ENCODE assay signal across 8 cellular contexts in genomic region chr1:27598902-27599528, GRCh38. TPM values are rescaled to one million over a fixed set of nuclear protein-coding genes. Genes with fewer than 3 reads are reported as not detected.
DNase-seq lines count a peak whose midpoint lies in the region; ATAC-seq, FAIRE-seq and TF ChIP-seq lines count a peak whose summit lies in the region.

No MANE protein-coding gene starts in this region.

- peaks cover 5% of the 10 kb centered on the region for H3K27me3 Mint-ChIP-seq in brain

- peak overlapping the region in 4 of 5 experiments; percentile 71 to 82 (median 75) for H3K4me3 Mint-ChIP-seq in brain

- no peaks in the 10 kb centered on the region for H3K4me1 Mint-ChIP-seq in brain

- H2AFZ ChIP-seq in HCT116 (ENCODE audit: low read depth, low read length, poor library complexity, severe bottlenecking): no peak overlapping the region

- TF ChIP-seq POLR2A in HCT116 (IDR thresholded peaks at IDR 0.05; ENCODE audit: borderline replicate concordance, extremely low read depth, insufficient read depth, insufficient read length): no peak

- POLR2A ChIA-PET in HCT116 (lab: Charles Lee): no interaction called here

- peak overlapping the region; percentile 20; the same call in 1 of the 2 replicates for H3K27ac ChIP-seq in HCT116 (ENCODE audit: low read depth, low read length)
- H3K27ac ChIP-seq in left lung: peak overlapping the region in 1 of 2 donors; percentile 82

- TF ChIP-seq CTCF in HCT116 (IDR thresholded peaks at IDR 0.05 in 2 of 3, conservative IDR thresholded peaks at IDR 0.05 in 1 of 3; ENCODE audit: borderline replicate concordance in 1 of 3, insufficient read depth in 1 of 3, low read depth in 2 of 3, low read length in 2 of 3) (no peak), brain (conservative IDR thresholded peaks at IDR 0.05) (no peak), left lung (IDR thresholded peaks at IDR 0.05) (no peak)

- peaks cover 91% of the 10 kb centered on the region for H3K79me2 ChIP-seq in HCT116 (ENCODE audit: insufficient read depth, low read length)

- TF ChIP-seq RAD21 in HCT116 (IDR thresholded peaks at IDR 0.05; ENCODE audit: low read depth): no peak

- H3K9me3 Mint-ChIP-seq in brain: no peaks in the 10 kb centered on the region

- intact Hi-C loops in HCT116 (cut with micrococcal nuclease) (no loop called here), left lung (cut with DNase I) (no loop called here)

- H3K9me3 ChIP-seq in HCT116 (ENCODE audit: control insufficient read depth in 1 of 2, insufficient read depth in 1 of 2, low read depth in 1 of 2, low read length in 2 of 2) (no peaks in the 10 kb centered on the region), left lung (no peaks in the 10 kb centered on the region)

- peak overlapping the region in 4 of 5 experiments; percentile 49 to 92 (median 76) for H3K27ac Mint-ChIP-seq in brain

- RAD21 ChIA-PET in HCT116 (lab: Charles Lee; ENCODE audit: low non-redundant PET in 1 of 2, low total read pairs in 2 of 2, uncharacterized antibody in 2 of 2, unreplicated experiment in 2 of 2): interaction anchor here in 1 of 2 experiments (2.8 kb wide), 1 partner anchor 42 kb away, joined by 21 read pairs; no protein-coding TSS in a partner anchor

- no peak for ATAC-seq in HCT116
- ATAC-seq in left lung: peak; percentile 43
- ATAC-seq in GM21619 (IDR thresholded peaks at IDR 0.05; ENCODE audit: unreplicated experiment): no peak
- no peak for ATAC-seq in GM18861 (IDR thresholded peaks at IDR 0.05; ENCODE audit: unreplicated experiment)

- DNase-seq in HCT116 (ENCODE audit: low read depth, low spot score) (no peak), RCC 7860 (ENCODE audit: low spot score) (peak; percentile 66), left lung (peak; percentile 65 to 79), NCI-H1048 (lab: John Stamatoyannopoulos, UW) (no peak)
- DNase-seq in stimulated activated CD8-positive, alpha-beta memory T cell treated with anti-CD3 and anti-CD28 coated beads, Interleukin-15, amount 100 ng/mL, for 48 hours (ENCODE audit: low read depth in 2 of 2): peak; percentile 30 to 41

- H3K27me3 ChIP-seq in HCT116 (ENCODE audit: insufficient read depth, low read length) (no peaks in the 10 kb centered on the region), left lung (peaks cover 0 to 18% of the 10 kb centered on the region in 2 donors)

- peaks cover 9% of the 10 kb centered on the region; the same call in 1 of the 2 replicates for H4K20me1 ChIP-seq in HCT116 (ENCODE audit: insufficient read depth)

- H3K9ac ChIP-seq in HCT116 (ENCODE audit: low read length): no peak overlapping the region

- H3K4me1 ChIP-seq in HCT116 (ENCODE audit: control insufficient read depth in 1 of 2, insufficient read depth in 2 of 2, low read length in 2 of 2): peaks cover 36 to 53% of the 10 kb centered on the region in 2 experiments
- peaks cover 42 to 66% of the 10 kb centered on the region in 2 donors for H3K4me1 ChIP-seq in left lung

- FAIRE-seq in RCC 7860 (lab: Jason Lieb, UNC): peak; percentile 76

- no peaks in the 10 kb centered on the region for H3K9me2 ChIP-seq in HCT116 (ENCODE audit: insufficient read depth)

- peak overlapping the region; percentile 62 for H3K4me2 ChIP-seq in HCT116 (ENCODE audit: low read length)

- H3K36me3 Mint-ChIP-seq in brain: no peaks in the 10 kb centered on the region

- BruUV-seq in HCT116 (replicated peaks; lab: Mats Ljungman, UMichigan): no TSS peak

- H3K36me3 ChIP-seq in HCT116 (ENCODE audit: control insufficient read depth in 1 of 2, insufficient read depth in 2 of 2, low read length in 2 of 2): no peaks in the 10 kb centered on the region
- no peaks in the 10 kb centered on the region for H3K36me3 ChIP-seq in left lung

- H3K4me3 ChIP-seq in HCT116 (replicated peaks in 1 of 2; ENCODE audit: low read depth in 1 of 2, low read length in 2 of 2) (no peak overlapping the region), left lung (no peak overlapping the region)

- CTCF ChIA-PET in HCT116 (lab: Charles Lee): interaction anchor here (1.5 kb wide), 1 partner anchor 42 kb away, joined by 10 read pairs; no protein-coding TSS in a partner anchor

TF ChIP-seq in HCT116, 20 proteins besides CTCF, POLR2A, EP300 and RAD21:
- TF ChIP-seq POLR2AphosphoS5 (IDR thresholded peaks at IDR 0.05; ENCODE audit: low read depth, low read length) (no peak), TCF7L2 (IDR thresholded peaks at IDR 0.05; ENCODE audit: borderline replicate concordance, extremely low read depth, insufficient read depth, insufficient read length) (peak; percentile 43)

RNA-seq across cellular contexts. Expression of gene AHDC1, which starts 4.9 kb away (rescaled TPM):
- total RNA-seq in HCT116 (2021; ENCODE audit: unreplicated experiment) (33.7 TPM), left lung (10 to 100 TPM; 35.5 to 38.0 TPM)
- polyA plus RNA-seq in HCT116 (2012): 26.1 and 30.5 TPM in 2 replicates
- 48.8 TPM for polyA plus RNA-seq in brain (ENCODE audit: insufficient read depth, low read depth, low replicate concordance)

RNA-seq across cellular contexts. Expression of gene FGR, which starts 36.0 kb away (rescaled TPM):
- total RNA-seq in HCT116 (2021; ENCODE audit: unreplicated experiment) (not detected), left lung (100 to 1,000 TPM in 1 of 2 donors, 10 to 100 TPM in 1; 44.6 to 126 TPM)
- 0.04 TPM in 1 of 2 replicates, not detected in the other for polyA plus RNA-seq in HCT116 (2012)
- 2.7 TPM for polyA plus RNA-seq in brain (ENCODE audit: insufficient read depth, low read depth, low replicate concordance)

Comparison
In these comparisons a context has a peak if more than half of its experiments do, and no peak if none do; other contexts are left out.
1. DNase-seq: peak in RCC 7860 (single experiment), left lung (2 of 2) and stimulated activated CD8-positive, alpha-beta memory T cell treated with anti-CD3 and anti-CD28 coated beads, Interleukin-15, amount 100 ng/mL, for 48 hours (2 of 2); none in HCT116 (single experiment) and NCI-H1048 (single experiment).
2. RNA of gene FGR, which starts 36.0 kb away (total RNA-seq): 44.6 to 126 TPM in left lung; not detected in HCT116 (single experiment); every median in the first group is over 10 times any median in the second.